In genomic region chr22:32130464-32130863, GRCh38 we compare ENCODE assay signal across 18 cellular contexts. TPM values are rescaled to one million over a fixed set of nuclear protein-coding genes. Genes with fewer than 3 reads are reported as not detected.
"Had no signal": no experiment of that assay in that cellular context is flagged by ENCODE, and none has a peak within 500 bp of the region (broad histone marks: within the 10 kb centered on the region; RNA-seq: fewer than 3 reads in every experiment).

No MANE protein-coding gene starts in this region.

- H3K9me3 Mint-ChIP-seq: activated CD4-positive, alpha-beta T cell treated with anti-CD3 and anti-CD28 coated beads, Interleukin-2, amount 10 ng/mL, durations not matched to agents 24 days and 14 days; activated naive CD4-positive, alpha-beta T cell treated with anti-CD3 and anti-CD28 coated beads, Interleukin-2, amount 10 ng/mL, durations not matched to agents 7 days and 5 days; activated naive CD8-positive, alpha-beta T cell treated with anti-CD3 and anti-CD28 coated beads, Interleukin-2, amount 50 U/mL, for 24 hours; activated T-cell treated with anti-CD3 and anti-CD28 coated beads, Interleukin-2, amount 50 U/mL, for 4 hours; natural killer cell treated with Interleukin-12 subunit alpha and Interleukin-12 subunit beta and Interleukin-15 and Interleukin-18, amount 100 ng/mL, for 72 hours had no signal

- H3K27me3 Mint-ChIP-seq: activated CD4-positive, alpha-beta T cell treated with anti-CD3 and anti-CD28 coated beads, Interleukin-2, amount 10 ng/mL, durations not matched to agents 24 days and 14 days; activated naive CD8-positive, alpha-beta T cell treated with anti-CD3 and anti-CD28 coated beads, Interleukin-2, amount 50 U/mL, for 24 hours had no signal

- H3K9me3 ChIP-seq: neutrophil had no signal

- DNase-seq: activated CD4-positive, alpha-beta T cell treated with anti-CD3 and anti-CD28 coated beads, Interleukin-2, amount 10 ng/mL, durations not matched to agents 24 days and 14 days; activated CD4-positive, CD25-positive, alpha-beta regulatory T cell; activated CD8-positive, alpha-beta memory T cell treated with anti-CD3 and anti-CD28 coated beads, Interleukin-2, amount 50 U/mL, for 4 hours; activated naive CD4-positive, alpha-beta T cell treated with anti-CD3 and anti-CD28 coated beads, Interleukin-2, amount 10 ng/mL, durations not matched to agents 7 days and 5 days; activated naive CD8-positive, alpha-beta T cell treated with anti-CD3 and anti-CD28 coated beads, Interleukin-2, amount 50 U/mL, for 24 hours; activated T-cell treated with anti-CD3 and anti-CD28 coated beads, Interleukin-2, amount 50 U/mL, for 4 hours; aorta; brain microvascular endothelial cell; cortex of kidney; erythroblast; hippocampal formation; left cardiac atrium; retina; stimulated activated naive CD4-positive, alpha-beta T cell had no signal

- H3K4me3 Mint-ChIP-seq: activated CD4-positive, alpha-beta T cell treated with anti-CD3 and anti-CD28 coated beads, Interleukin-2, amount 10 ng/mL, durations not matched to agents 24 days and 14 days; activated naive CD4-positive, alpha-beta T cell treated with anti-CD3 and anti-CD28 coated beads, Interleukin-2, amount 10 ng/mL, durations not matched to agents 7 days and 5 days; activated naive CD8-positive, alpha-beta T cell treated with anti-CD3 and anti-CD28 coated beads, Interleukin-2, amount 50 U/mL, for 24 hours; activated T-cell treated with anti-CD3 and anti-CD28 coated beads, Interleukin-2, amount 50 U/mL, for 4 hours; natural killer cell treated with Interleukin-12 subunit alpha and Interleukin-12 subunit beta and Interleukin-15 and Interleukin-18, amount 100 ng/mL, for 72 hours had no signal

- H3K4me1 Mint-ChIP-seq: activated naive CD8-positive, alpha-beta T cell treated with anti-CD3 and anti-CD28 coated beads, Interleukin-2, amount 50 U/mL, for 24 hours had no signal

- H3K27ac ChIP-seq: brain microvascular endothelial cell, neutrophil had no signal

- H3K27ac Mint-ChIP-seq: activated CD4-positive, alpha-beta T cell treated with anti-CD3 and anti-CD28 coated beads, Interleukin-2, amount 10 ng/mL, durations not matched to agents 24 days and 14 days; activated naive CD4-positive, alpha-beta T cell treated with anti-CD3 and anti-CD28 coated beads, Interleukin-2, amount 10 ng/mL, durations not matched to agents 7 days and 5 days; activated naive CD8-positive, alpha-beta T cell treated with anti-CD3 and anti-CD28 coated beads, Interleukin-2, amount 50 U/mL, for 24 hours; natural killer cell treated with Interleukin-12 subunit alpha and Interleukin-12 subunit beta and Interleukin-15 and Interleukin-18, amount 100 ng/mL, for 72 hours had no signal

- H3K27me3 ChIP-seq: brain microvascular endothelial cell, neutrophil had no signal

- ATAC-seq: activated naive CD8-positive, alpha-beta T cell treated with anti-CD3 and anti-CD28 coated beads, Interleukin-2, amount 50 U/mL, for 24 hours; activated T-cell treated with anti-CD3 and anti-CD28 coated beads, Interleukin-2, amount 50 U/mL, for 4 hours; left cardiac atrium; natural killer cell treated with Interleukin-12 subunit alpha and Interleukin-12 subunit beta and Interleukin-15 and Interleukin-18, amount 100 ng/mL, for 72 hours had no signal

- H3K36me3 Mint-ChIP-seq: activated naive CD4-positive, alpha-beta T cell treated with anti-CD3 and anti-CD28 coated beads, Interleukin-2, amount 10 ng/mL, durations not matched to agents 7 days and 5 days; natural killer cell treated with Interleukin-12 subunit alpha and Interleukin-12 subunit beta and Interleukin-15 and Interleukin-18, amount 100 ng/mL, for 72 hours had no signal

RNA-seq across cellular contexts. Expression of gene C22orf42, which starts 28.6 kb away (rescaled TPM):
- total RNA-seq: activated CD4-positive, alpha-beta T cell treated with anti-CD3 and anti-CD28 coated beads, Interleukin-2, amount 10 ng/mL, durations not matched to agents 24 days and 14 days; activated T-cell treated with anti-CD3 and anti-CD28 coated beads, Interleukin-2, amount 50 U/mL, for 4 hours; aorta; left cardiac atrium; lower leg skin; natural killer cell treated with Interleukin-12 subunit alpha and Interleukin-12 subunit beta and Interleukin-15 and Interleukin-18, amount 100 ng/mL, for 72 hours; ureter had no signal
- polyA plus RNA-seq: aorta had no signal
